In genomic region chr22:39275814-39276443, GRCh38 we compare ENCODE assay signal across 16 cellular contexts. TPM values are rescaled to one million over a fixed set of nuclear protein-coding genes. Genes with fewer than 3 reads are reported as not detected.
A peak's percentile ranks its signal among the peaks of the same experiment; 100 is the strongest.
DNase-seq lines count a peak whose midpoint lies in the region; ATAC-seq and TF ChIP-seq lines count a peak whose summit lies in the region.
"Had no signal": no experiment of that assay in that cellular context is flagged by ENCODE, and none has a peak within 500 bp of the region (broad histone marks: within the 10 kb centered on the region; RNA-seq: fewer than 3 reads in every experiment).

No MANE protein-coding gene starts in this region.

- H3K9me3 ChIP-seq in HCT116 (ENCODE audit: control insufficient read depth in 1 of 2, insufficient read depth in 1 of 2, low read depth in 1 of 2, low read length in 2 of 2) = 0 out of 4 replicates have a peak, but pooled peaks cover 0 to 5% of the 10 kb centered on the region in 2 experiments
- H3K9me3 ChIP-seq in PC-3 (ENCODE audit: low read length) = no peaks in the 10 kb centered on the region
- no peaks in the 10 kb centered on the region for H3K9me3 ChIP-seq in mesenchymal stem cell (ENCODE audit: control insufficient read depth, low read length)
- no peaks in the 10 kb centered on the region for H3K9me3 ChIP-seq in MM.1S (replicated peaks; ENCODE audit: insufficient read depth, low read length)
- H3K9me3 ChIP-seq: BE2C had no signal

- peak overlapping the region in 1 of 2 experiments; percentile 55 for H3K18ac ChIP-seq in mesenchymal stem cell (ENCODE audit: low read depth in 1 of 2, low read length in 2 of 2)

- H3F3A ChIP-seq in PC-3 (ENCODE audit: low read length, unreplicated experiment) = no peaks in the 10 kb centered on the region
- H3F3A ChIP-seq in MM.1S (ENCODE audit: insufficient read depth, low read length) = peaks cover 3% of the 10 kb centered on the region; the same call in 1 of the 2 replicates

- ATAC-seq in HCT116 = peak; percentile 25; the same call in 1 of the 2 replicates
- no peak for ATAC-seq in PC-3
- ATAC-seq: CD8-positive, alpha-beta T cell had no signal

- no peaks in the 10 kb centered on the region for H3K9me3 Mint-ChIP-seq in activated CD4-positive, alpha-beta T cell treated with anti-CD3 and anti-CD28 coated beads, Interleukin-2, amount 10 ng/mL, durations not matched to agents 7 days and 5 days

- no peak overlapping the region for H3K27ac ChIP-seq in HCT116 (ENCODE audit: low read depth, low read length)
- peak overlapping the region; percentile 86 for H3K27ac ChIP-seq in PC-3 (ENCODE audit: low read length)
- no peak overlapping the region for H3K27ac ChIP-seq in mesenchymal stem cell (ENCODE audit: low read length, poor library complexity, severe bottlenecking)
- no peak overlapping the region for H3K27ac ChIP-seq in MM.1S (ENCODE audit: low read length)
- H3K27ac ChIP-seq: KMS-11 had no signal

- H3K23ac ChIP-seq in mesenchymal stem cell (ENCODE audit: low read length in 2 of 2) = no peak overlapping the region

- H3K4me1 ChIP-seq in HCT116 (ENCODE audit: control insufficient read depth in 1 of 2, insufficient read depth in 2 of 2, low read length in 2 of 2) (no peaks in the 10 kb centered on the region), PC-3 (ENCODE audit: insufficient read depth, low read length) (peaks cover 22% of the 10 kb centered on the region), mesenchymal stem cell (ENCODE audit: control insufficient read depth, insufficient read depth, low read depth, low read length) (peaks cover 7% of the 10 kb centered on the region), MM.1S (ENCODE audit: low read length) (peaks cover 22% of the 10 kb centered on the region)
- H3K4me1 ChIP-seq: BE2C had no signal

- H2AFZ ChIP-seq in HCT116 (ENCODE audit: low read depth, low read length, poor library complexity, severe bottlenecking) = no peak overlapping the region
- H2AFZ ChIP-seq in PC-3 (ENCODE audit: low read length) = no peak overlapping the region
- H2AFZ ChIP-seq in mesenchymal stem cell (ENCODE audit: low read depth, low read length) = no peak overlapping the region
- H2AFZ ChIP-seq in MM.1S (ENCODE audit: low read length) = no peak overlapping the region

- no peak overlapping the region for H3K4me3 Mint-ChIP-seq in activated CD4-positive, alpha-beta T cell treated with anti-CD3 and anti-CD28 coated beads, Interleukin-2, amount 10 ng/mL, durations not matched to agents 7 days and 5 days
- H3K4me3 Mint-ChIP-seq: CD8-positive, alpha-beta T cell had no signal

- H3K4me3 ChIP-seq in HCT116 (replicated peaks in 1 of 2; ENCODE audit: low read depth in 1 of 2, low read length in 2 of 2) (no peak overlapping the region), PC-3 (ENCODE audit: low read length) (no peak overlapping the region), mesenchymal stem cell (ENCODE audit: insufficient read depth in 1 of 2, low read depth in 1 of 2, low read length in 2 of 2) (no peak overlapping the region), MM.1S (ENCODE audit: low read length) (no peak overlapping the region)

- no peaks in the 10 kb centered on the region for H3K36me3 Mint-ChIP-seq in activated CD4-positive, alpha-beta T cell treated with anti-CD3 and anti-CD28 coated beads, Interleukin-2, amount 10 ng/mL, durations not matched to agents 7 days and 5 days (ENCODE audit: low read depth)
- H3K36me3 Mint-ChIP-seq: CD8-positive, alpha-beta T cell had no signal

- no peak overlapping the region for H3K4me2 ChIP-seq in HCT116 (ENCODE audit: low read length)
- no peak overlapping the region for H3K4me2 ChIP-seq in PC-3 (ENCODE audit: low read length)
- H3K4me2 ChIP-seq in mesenchymal stem cell (ENCODE audit: low read length, poor library complexity, severe bottlenecking) = no peak overlapping the region
- H3K4me2 ChIP-seq in MM.1S (ENCODE audit: low read depth, low read length) = no peak overlapping the region
- H3K4me2 ChIP-seq: KMS-11 had no signal

- no peak overlapping the region for H2BK120ac ChIP-seq in mesenchymal stem cell (ENCODE audit: low read depth, low read length)

- TF ChIP-seq CTCF in HCT116 (IDR thresholded peaks at IDR 0.05 in 2 of 3, conservative IDR thresholded peaks at IDR 0.05 in 1 of 3; ENCODE audit: borderline replicate concordance in 1 of 3, insufficient read depth in 1 of 3, low read depth in 2 of 3, low read length in 2 of 3) = no peak
- TF ChIP-seq CTCF in PC-3 (conservative IDR thresholded peaks at IDR 0.05; ENCODE audit: low read depth, low read length) = no peak
- no peak for TF ChIP-seq CTCF in MM.1S (IDR thresholded peaks at IDR 0.05; ENCODE audit: low read length)

- no peak for TF ChIP-seq POLR2A in HCT116 (IDR thresholded peaks at IDR 0.05; ENCODE audit: borderline replicate concordance, extremely low read depth, insufficient read depth, insufficient read length)

- H3K27me3 ChIP-seq in HCT116 (ENCODE audit: insufficient read depth, low read length) = no peaks in the 10 kb centered on the region
- no peaks in the 10 kb centered on the region for H3K27me3 ChIP-seq in PC-3 (ENCODE audit: low read length)
- peaks cover 0 to 4% of the 10 kb centered on the region in 2 experiments for H3K27me3 ChIP-seq in mesenchymal stem cell (ENCODE audit: control insufficient read depth in 1 of 2, insufficient read depth in 1 of 2, low read length in 2 of 2)
- no peaks in the 10 kb centered on the region for H3K27me3 ChIP-seq in MM.1S (replicated peaks; ENCODE audit: insufficient read depth, low read length)
- H3K27me3 ChIP-seq: BE2C had no signal

- H3K27me3 Mint-ChIP-seq in activated CD4-positive, alpha-beta T cell treated with anti-CD3 and anti-CD28 coated beads, Interleukin-2, amount 10 ng/mL, durations not matched to agents 7 days and 5 days = peaks cover 12% of the 10 kb centered on the region

- H3K9ac ChIP-seq in HCT116 (ENCODE audit: low read length) (no peak overlapping the region), PC-3 (ENCODE audit: low read length) (no peak overlapping the region), mesenchymal stem cell (ENCODE audit: low read length) (no peak overlapping the region), MM.1S (ENCODE audit: low read length) (no peak overlapping the region)
- H3K9ac ChIP-seq: KMS-11 had no signal

- no peaks in the 10 kb centered on the region for H3K4me1 Mint-ChIP-seq in activated CD4-positive, alpha-beta T cell treated with anti-CD3 and anti-CD28 coated beads, Interleukin-2, amount 10 ng/mL, durations not matched to agents 7 days and 5 days

- POLR2A ChIA-PET in HCT116 (lab: Charles Lee) (no interaction called here), PC-3 (lab: Charles Lee; ENCODE audit: unreplicated experiment) (no interaction called here)
- POLR2A ChIA-PET in activated CD4-positive, alpha-beta T cell treated with anti-CD3 and anti-CD28 coated beads, Interleukin-2, amount 10 ng/mL, durations not matched to agents 7 days and 5 days (lab: Charles Lee) = no interaction called here

- CTCF ChIA-PET in HCT116 (lab: Charles Lee) = no interaction called here
- CTCF ChIA-PET in PC-3 (lab: Charles Lee) = no interaction called here
- CTCF ChIA-PET in activated CD4-positive, alpha-beta T cell treated with anti-CD3 and anti-CD28 coated beads, Interleukin-2, amount 10 ng/mL, durations not matched to agents 7 days and 5 days (lab: Charles Lee) = no interaction called here

- no peak overlapping the region for H3K27ac Mint-ChIP-seq in activated CD4-positive, alpha-beta T cell treated with anti-CD3 and anti-CD28 coated beads, Interleukin-2, amount 10 ng/mL, durations not matched to agents 7 days and 5 days
- H3K27ac Mint-ChIP-seq: CD8-positive, alpha-beta T cell had no signal

- no peak for TF ChIP-seq RAD21 in HCT116 (IDR thresholded peaks at IDR 0.05; ENCODE audit: low read depth)

- 97% methylated on average over 8 of the region's 9 CpGs for WGBS in mesenchymal stem cell

- no peaks in the 10 kb centered on the region for H3K9me2 ChIP-seq in HCT116 (ENCODE audit: insufficient read depth)
- no peaks in the 10 kb centered on the region for H3K9me2 ChIP-seq in PC-3 (replicated peaks; ENCODE audit: low read length)
- H3K9me2 ChIP-seq in MM.1S (replicated peaks; ENCODE audit: insufficient read depth, low read length) = no peaks in the 10 kb centered on the region

- no peak overlapping the region for H2AK5ac ChIP-seq in mesenchymal stem cell (ENCODE audit: low read length, severe bottlenecking)

- DNase-seq in DMS53 (lab: John Stamatoyannopoulos, UW) (peak; percentile 92), HCT116 (ENCODE audit: low read depth, low spot score) (no peak), PC-3 (no peak), mesenchymal stem cell (no peak), MM.1S (no peak), nucleus accumbens (lab: John Stamatoyannopoulos, UW) (no peak)
- DNase-seq in activated CD4-positive, alpha-beta T cell treated with anti-CD3 and anti-CD28 coated beads, Interleukin-2, amount 10 ng/mL, durations not matched to agents 7 days and 5 days = no peak
- DNase-seq: BE2C; CD8-positive, alpha-beta T cell; EL; HCEC 1CT; NCI-H1105; NCI-H1930; NCI-H345; NCI-H748 treated with DMSO at 0.1 percent for 48 hours had no signal

- H2BK15ac ChIP-seq in mesenchymal stem cell (ENCODE audit: low read depth, poor library complexity, severe bottlenecking) = peak overlapping the region; percentile 96

- H3K14ac ChIP-seq in mesenchymal stem cell (ENCODE audit: low read length in 2 of 2) = peak overlapping the region in 1 of 2 experiments; percentile 63

- H2BK5ac ChIP-seq in mesenchymal stem cell (ENCODE audit: low read depth, low read length, poor library complexity, severe bottlenecking) = no peak overlapping the region

- no peaks in the 10 kb centered on the region for H3K79me2 ChIP-seq in HCT116 (ENCODE audit: insufficient read depth, low read length)
- H3K79me2 ChIP-seq in PC-3 (ENCODE audit: low read length) = no peaks in the 10 kb centered on the region
- H3K79me2 ChIP-seq in MM.1S (ENCODE audit: low read length) = no peaks in the 10 kb centered on the region

- H2BK12ac ChIP-seq in mesenchymal stem cell (ENCODE audit: low read length in 2 of 2) = peak overlapping the region; percentile 14 to 67

- intact Hi-C loops in HCT116 (cut with micrococcal nuclease) (no loop called here), PC-3 (cut with micrococcal nuclease) (no loop called here)

- H4K20me1 ChIP-seq in HCT116 (ENCODE audit: insufficient read depth) (no peaks in the 10 kb centered on the region), PC-3 (ENCODE audit: low read length) (no peaks in the 10 kb centered on the region), MM.1S (ENCODE audit: insufficient read depth, low read length) (no peaks in the 10 kb centered on the region)

- H3K79me1 ChIP-seq in mesenchymal stem cell (replicated peaks; ENCODE audit: low read length, poor library complexity, severe bottlenecking) = no peaks in the 10 kb centered on the region

- RAD21 ChIA-PET in HCT116 (lab: Charles Lee; ENCODE audit: low non-redundant PET in 1 of 2, low total read pairs in 2 of 2, uncharacterized antibody in 2 of 2, unreplicated experiment in 2 of 2) = no interaction called here

- H4K8ac ChIP-seq in mesenchymal stem cell (ENCODE audit: low read length) = peak overlapping the region; percentile 29

- peak overlapping the region in 1 of 2 experiments; percentile 54 for H3K4ac ChIP-seq in mesenchymal stem cell (ENCODE audit: low read depth in 1 of 2, low read length in 2 of 2)

- H4K91ac ChIP-seq in mesenchymal stem cell (ENCODE audit: low read length) = no peak overlapping the region

- BruUV-seq in HCT116 (replicated peaks; lab: Mats Ljungman, UMichigan) (no TSS peak), PC-3 (replicated peaks; lab: Mats Ljungman, UMichigan) (no TSS peak)

- H3K36me3 ChIP-seq in HCT116 (ENCODE audit: control insufficient read depth in 1 of 2, insufficient read depth in 2 of 2, low read length in 2 of 2) (no peaks in the 10 kb centered on the region), PC-3 (ENCODE audit: low read depth, low read length) (no peaks in the 10 kb centered on the region), mesenchymal stem cell (ENCODE audit: control insufficient read depth in 1 of 2, insufficient read depth in 2 of 2, low read depth in 1 of 2, low read length in 2 of 2) (no peaks in the 10 kb centered on the region), MM.1S (replicated peaks; ENCODE audit: insufficient read depth, low read length) (no peaks in the 10 kb centered on the region)
- H3K36me3 ChIP-seq: BE2C had no signal

RNA-seq across cellular contexts. Expression of gene PDGFB, which starts 31.1 kb away (rescaled TPM):
- total RNA-seq in HCT116 (2021; ENCODE audit: unreplicated experiment) (13.1 TPM), PC-3 (2014; rRNA removed) (29.7 and 33.1 TPM in 2 replicates)
- 15.7 and 16.0 TPM in 2 replicates for polyA plus RNA-seq in HCT116 (2012)
- 3.4 TPM for polyA plus RNA-seq in mesenchymal stem cell (2013, experiment 1 of 2)
- polyA plus RNA-seq in mesenchymal stem cell (2013, experiment 2 of 2) = 3.6 TPM
- 1 to 10 TPM in 1 of 2 experiments, under 1 TPM in 1; 0.89 to 1.1 TPM for total RNA-seq in activated CD4-positive, alpha-beta T cell treated with anti-CD3 and anti-CD28 coated beads, Interleukin-2, amount 10 ng/mL, durations not matched to agents 7 days and 5 days

RNA-seq across cellular contexts. Expression of gene RPL3, which starts 43.5 kb away (rescaled TPM):
- 2,966 TPM for total RNA-seq in HCT116 (2021; ENCODE audit: unreplicated experiment)
- 4,751 and 5,637 TPM in 2 replicates for polyA plus RNA-seq in HCT116 (2012)
- total RNA-seq in PC-3 (2014; rRNA removed) = 1,363 and 1,371 TPM in 2 replicates
- 1,826 TPM for polyA plus RNA-seq in mesenchymal stem cell (2013, experiment 1 of 2)
- 1,787 TPM for polyA plus RNA-seq in mesenchymal stem cell (2013, experiment 2 of 2)
- 1,000 to 10,000 TPM; 1,621 to 1,780 TPM for total RNA-seq in activated CD4-positive, alpha-beta T cell treated with anti-CD3 and anti-CD28 coated beads, Interleukin-2, amount 10 ng/mL, durations not matched to agents 7 days and 5 days
